ENCODE assay signal across 8 cellular contexts in the genomic region with DNA sequence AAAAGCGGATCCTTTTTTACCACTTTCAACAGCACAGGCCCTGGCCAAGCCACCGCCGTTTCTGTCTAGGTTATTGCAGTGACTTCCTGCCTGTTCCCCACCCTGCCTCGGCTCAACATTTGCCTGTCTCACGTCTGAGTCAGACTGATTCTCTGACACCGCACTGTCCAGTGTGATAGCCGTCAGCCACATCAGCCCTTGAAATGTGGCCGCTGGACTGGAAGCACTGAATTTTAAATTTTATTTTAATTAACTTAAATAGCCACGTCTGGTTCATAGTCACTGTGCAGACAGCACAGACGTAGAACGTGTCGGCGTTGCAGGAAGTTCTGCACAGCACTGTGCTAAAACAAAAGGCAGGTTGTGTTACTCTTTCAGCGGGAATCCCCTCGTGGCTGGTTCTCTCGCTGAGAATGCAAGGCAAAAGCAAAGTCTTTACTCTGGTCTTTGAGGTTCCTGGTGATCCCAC. TPM values are rescaled to one million over a fixed set of nuclear protein-coding genes. Genes with fewer than 3 reads are reported as not detected.
A peak's percentile ranks its signal among the peaks of the same experiment; 100 is the strongest.
DNase-seq lines count a peak whose midpoint lies in the region; ATAC-seq and TF ChIP-seq lines count a peak whose summit lies in the region.

No MANE protein-coding gene starts in this region.

- ATAC-seq in GM18517 (IDR thresholded peaks at IDR 0.05; ENCODE audit: unreplicated experiment), result peak; percentile 53

- H3K27me3 ChIP-seq in ascending aorta, result no peaks in the 10 kb centered on the region

- no peaks in the 10 kb centered on the region for H3K4me1 Mint-ChIP-seq in osteocyte (ENCODE audit: unreplicated experiment)

- H3K36me3 ChIP-seq in ascending aorta, result peaks cover 65 to 70% of the 10 kb centered on the region in 2 donors

- no peaks in the 10 kb centered on the region for H3K4me1 ChIP-seq in ascending aorta

- no peak overlapping the region for H3K4me3 Mint-ChIP-seq in osteocyte (ENCODE audit: unreplicated experiment)

- peak; percentile 22 to 86 (median 54) for DNase-seq in T-helper 2 cell
- no peak for DNase-seq in ascending aorta (ENCODE audit: low spot score in 2 of 2)
- DNase-seq in stimulated activated CD4-positive, alpha-beta T cell treated with anti-CD3 and anti-CD28 coated beads, Interleukin-1b, Interleukin-23, amount 100 ng/mL, for 4 hours (ENCODE audit: low read depth in 2 of 2), result peak; percentile 45 to 46
- DNase-seq in osteocyte (ENCODE audit: extremely low spot score, unreplicated experiment), result no peak
- no peak for DNase-seq in NCI-H1417 (lab: John Stamatoyannopoulos, UW)
- DNase-seq in cerebellum (ENCODE audit: low spot score), result no peak
- no peak for DNase-seq in G401 (ENCODE audit: low spot score)

- H3K36me3 Mint-ChIP-seq in osteocyte (ENCODE audit: unreplicated experiment), result peaks cover 45% of the 10 kb centered on the region

- peak overlapping the region; percentile 3 to 7 for H3K27ac ChIP-seq in ascending aorta

- in situ Hi-C loops in G401 (cut with HindIII; ENCODE audit: low sequenced_read_pairs), result no loop called here

- no peaks in the 10 kb centered on the region for H3K9me3 ChIP-seq in ascending aorta

- TF ChIP-seq CTCF in ascending aorta (IDR thresholded peaks at IDR 0.05), result no peak
- TF ChIP-seq CTCF in osteocyte (IDR thresholded peaks at IDR 0.05), result no peak

- intact Hi-C loops in ascending aorta (cut with DNase I), result no loop called here

- H3K27ac Mint-ChIP-seq in osteocyte (ENCODE audit: unreplicated experiment), result no peak overlapping the region

- H3K9me3 Mint-ChIP-seq in osteocyte (ENCODE audit: unreplicated experiment), result no peaks in the 10 kb centered on the region

- H3K4me3 ChIP-seq in ascending aorta, result no peak overlapping the region

- no peaks in the 10 kb centered on the region for H3K27me3 Mint-ChIP-seq in osteocyte (ENCODE audit: unreplicated experiment)

RNA-seq across cellular contexts. Expression of a gene that starts 56.3 kb away (rescaled TPM):
- total RNA-seq in ascending aorta, result 31.3 TPM
- 74.1 and 75.0 TPM in 2 replicates for total RNA-seq in osteocyte
- 48.7 TPM for total RNA-seq in cerebellum
- 264 and 285 TPM in 2 replicates for total RNA-seq in G401 (2014; rRNA removed; shearing (Covaris generic))

Comparison
In these comparisons a context has a peak if more than half of its experiments do, and no peak if none do; other contexts are left out.
1. DNase-seq: peak in T-helper 2 cell (5 of 5) and stimulated activated CD4-positive, alpha-beta T cell treated with anti-CD3 and anti-CD28 coated beads, Interleukin-1b, Interleukin-23, amount 100 ng/mL, for 4 hours (2 of 2); none in ascending aorta (0 of 2), osteocyte (single experiment), NCI-H1417 (0 of 3), cerebellum (single experiment) and G401 (single experiment).